In the genomic region with DNA sequence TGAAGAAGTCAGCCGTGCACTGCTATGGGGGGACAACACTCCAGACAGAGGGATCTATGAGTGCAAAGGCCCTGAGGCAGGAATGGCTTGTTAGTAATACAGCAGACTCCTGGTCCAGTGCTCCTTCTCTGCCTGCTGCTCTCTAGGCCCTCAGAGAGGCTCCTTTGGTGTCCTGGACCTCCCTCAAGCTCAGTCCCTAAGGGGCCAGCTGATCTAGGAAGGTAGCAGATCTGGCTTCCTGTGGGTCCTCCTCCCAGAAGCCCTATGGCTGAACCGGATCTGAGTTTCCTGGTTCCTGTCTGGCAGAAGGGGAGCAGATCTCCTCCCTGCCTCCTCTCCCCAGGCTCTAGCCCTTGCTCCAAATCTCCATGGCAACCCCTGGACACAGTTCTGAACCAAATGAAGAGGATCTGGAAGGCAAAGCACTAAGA, we compare ENCODE assay signal across 20 cellular contexts. TPM values are rescaled to one million over a fixed set of nuclear protein-coding genes. Genes with fewer than 3 reads are reported as not detected.
DNase-seq lines count a peak whose midpoint lies in the region; ATAC-seq, FAIRE-seq and TF ChIP-seq lines count a peak whose summit lies in the region.
"Had no signal": no experiment of that assay in that cellular context is flagged by ENCODE, and none has a peak within 500 bp of the region (broad histone marks: within the 10 kb centered on the region; RNA-seq: fewer than 3 reads in every experiment).

Gene LDLRAD2 (plus strand): TSS at position 391 of the 431 bp plus-strand sequence. CDS start 187 bp downstream, outside the sequence.

- no peaks in the 10 kb centered on the region for H4K20me1 ChIP-seq in endothelial cell of umbilical vein (replicated peaks; ENCODE audit: control insufficient read depth, extremely low read depth, insufficient read depth, low read length)
- H4K20me1 ChIP-seq in neural progenitor cell (ENCODE audit: low read depth): no peaks in the 10 kb centered on the region

- BruUV-seq in endothelial cell of umbilical vein (replicated peaks; lab: Mats Ljungman, UMichigan): no TSS peak

- POLR2A ChIA-PET in endothelial cell of umbilical vein (lab: Charles Lee): no interaction called here

- no peaks in the 10 kb centered on the region for H3K9me3 Mint-ChIP-seq in neural progenitor cell
- H3K9me3 Mint-ChIP-seq in effector memory CD8-positive, alpha-beta T cell: no peaks in the 10 kb centered on the region
- H3K9me3 Mint-ChIP-seq: stimulated activated naive CD8-positive, alpha-beta T cell treated with anti-CD3 and anti-CD28 coated beads, Interleukin-15, Interleukin-2, amounts not matched to agents 100 ng/mL and 50 ng/mL, for 24 hours had no signal

- no peaks in the 10 kb centered on the region for H3K9me1 ChIP-seq in endothelial cell of umbilical vein (replicated peaks; ENCODE audit: control insufficient read depth, extremely low read depth, insufficient read depth, low read length)

- intact Hi-C loops in endothelial cell of umbilical vein (cut with micrococcal nuclease): no loop called here

- peak; percentile 63 for DNase-seq in DMS53 (lab: John Stamatoyannopoulos, UW)
- no peak for DNase-seq in DMS53 treated with DMSO at 0.1 percent for 48 hours (lab: John Stamatoyannopoulos, UW; ENCODE audit: unreplicated experiment)
- DNase-seq in H7: peak; percentile 43
- DNase-seq in endothelial cell of umbilical vein (ENCODE audit: low read depth, low spot score): no peak
- DNase-seq in neural progenitor cell (ENCODE audit: low spot score): no peak
- DNase-seq in D341Med (ENCODE audit: low spot score): no peak
- no peak for DNase-seq in effector memory CD8-positive, alpha-beta T cell
- DNase-seq in SHP77 (lab: John Stamatoyannopoulos, UW): no peak
- DNase-seq: activated CD4-positive, CD25-positive, alpha-beta regulatory T cell treated with anti-CD3 and anti-CD28 coated beads, Interleukin-2, amount 50 U/mL, for 72 hours; activated CD8-positive, alpha-beta memory T cell treated with anti-CD3 and anti-CD28 coated beads, Interleukin-2, amount 50 U/mL, for 48 hours; Calu3; erythroblast; lower lobe of right lung; NCI-H1092 treated with DMSO at 0.1 percent for 48 hours; NCI-H345 had no signal

- H3K4me2 ChIP-seq in endothelial cell of umbilical vein (ENCODE audit: insufficient read depth, low read length): no peak within 1 kb of the TSS
- no peak within 1 kb of the TSS for H3K4me2 ChIP-seq in neural progenitor cell

- H3K79me2 ChIP-seq in endothelial cell of umbilical vein (ENCODE audit: control insufficient read depth, insufficient read depth, low read length) (no peaks in the 10 kb centered on the region), neural progenitor cell (ENCODE audit: low read depth) (no peaks in the 10 kb centered on the region)

- peak; percentile 52 for TF ChIP-seq POLR2A in endothelial cell of umbilical vein (IDR thresholded peaks at IDR 0.05; ENCODE audit: low read depth, low read length)

- H3K4me1 ChIP-seq in endothelial cell of umbilical vein (ENCODE audit: control insufficient read depth, extremely low read depth, insufficient read depth, low read length) (peaks cover 17% of the 10 kb centered on the region), neural progenitor cell (no peaks in the 10 kb centered on the region)

- H2AFZ ChIP-seq in endothelial cell of umbilical vein (ENCODE audit: low read depth, low read length) (no peak within 1 kb of the TSS), neural progenitor cell (replicated peaks) (no peak within 1 kb of the TSS)

- peaks cover 21% of the 10 kb centered on the region for H3K4me1 Mint-ChIP-seq in neural progenitor cell
- peaks cover 0 to 2% of the 10 kb centered on the region in 2 donors for H3K4me1 Mint-ChIP-seq in effector memory CD8-positive, alpha-beta T cell (ENCODE audit: low read depth in 2 of 2)

- TF ChIP-seq CTCF in endothelial cell of umbilical vein (IDR thresholded peaks at IDR 0.05; ENCODE audit: extremely low read depth in 1 of 2, insufficient read depth in 1 of 2, low read depth in 1 of 2, low read length in 2 of 2): no peak
- no peak for TF ChIP-seq CTCF in neural progenitor cell (IDR thresholded peaks at IDR 0.05)

- dilution Hi-C loops in endothelial cell of umbilical vein (cut with MboI; ENCODE audit: extremely low pct_ligation_motif_present, low sequenced_read_pairs): no loop called here

- no peaks in the 10 kb centered on the region; the same call in 1 of the 2 replicates for H3K27me3 ChIP-seq in H7 (ENCODE audit: control insufficient read depth, insufficient read depth, low read length)
- no peaks in the 10 kb centered on the region for H3K27me3 ChIP-seq in endothelial cell of umbilical vein (ENCODE audit: control insufficient read depth in 2 of 2, insufficient read depth in 2 of 2, low read length in 2 of 2)
- peaks cover 13% of the 10 kb centered on the region for H3K27me3 ChIP-seq in neural progenitor cell

- H3K27ac ChIP-seq in endothelial cell of umbilical vein (ENCODE audit: insufficient read depth, low read depth, low read length): no peak within 1 kb of the TSS
- no peak within 1 kb of the TSS for H3K27ac ChIP-seq in neural progenitor cell
- H3K27ac ChIP-seq: lower lobe of right lung, neutrophil, skin epidermis had no signal

- peak; percentile 74 for FAIRE-seq in endothelial cell of umbilical vein (lab: Jason Lieb, UNC)
- FAIRE-seq: A204.1 had no signal

- peaks cover 6% of the 10 kb centered on the region for H3K27me3 Mint-ChIP-seq in neural progenitor cell (ENCODE audit: insufficient read depth, low read depth)
- H3K27me3 Mint-ChIP-seq in effector memory CD8-positive, alpha-beta T cell: peaks cover 35 to 50% of the 10 kb centered on the region in 2 donors

- no peaks in the 10 kb centered on the region for H3K36me3 ChIP-seq in H7 (replicated peaks; ENCODE audit: control insufficient read depth, insufficient read depth, low read length)
- H3K36me3 ChIP-seq in endothelial cell of umbilical vein (ENCODE audit: control insufficient read depth in 2 of 2, extremely low read depth in 1 of 2, insufficient read depth in 2 of 2, low read length in 2 of 2): no peaks in the 10 kb centered on the region
- H3K36me3 ChIP-seq in neural progenitor cell: no peaks in the 10 kb centered on the region
- H3K36me3 ChIP-seq: lower lobe of right lung, neutrophil had no signal

- no peak within 1 kb of the TSS for H3K4me3 Mint-ChIP-seq in neural progenitor cell
- no peak within 1 kb of the TSS for H3K4me3 Mint-ChIP-seq in effector memory CD8-positive, alpha-beta T cell
- H3K4me3 Mint-ChIP-seq: stimulated activated naive CD8-positive, alpha-beta T cell treated with anti-CD3 and anti-CD28 coated beads, Interleukin-15, Interleukin-2, amounts not matched to agents 100 ng/mL and 50 ng/mL, for 24 hours had no signal

- H3K4me3 ChIP-seq in H7 (ENCODE audit: insufficient read depth, low read depth, low read length): no peak within 1 kb of the TSS
- no peak within 1 kb of the TSS for H3K4me3 ChIP-seq in endothelial cell of umbilical vein (replicated peaks in 1 of 3; ENCODE audit: insufficient read depth in 1 of 3, low read depth in 1 of 3, low read length in 3 of 3)
- no peak within 1 kb of the TSS for H3K4me3 ChIP-seq in neural progenitor cell
- H3K4me3 ChIP-seq: lower lobe of right lung, skin epidermis had no signal

- H3K9ac ChIP-seq in endothelial cell of umbilical vein (replicated peaks; ENCODE audit: extremely low read depth, insufficient read depth, low read length) (no peak within 1 kb of the TSS), neural progenitor cell (no peak within 1 kb of the TSS)

- H3K27ac Mint-ChIP-seq in neural progenitor cell: peak within 1 kb of the TSS; percentile 42
- H3K27ac Mint-ChIP-seq in effector memory CD8-positive, alpha-beta T cell: no peak within 1 kb of the TSS
- H3K27ac Mint-ChIP-seq: stimulated activated naive CD8-positive, alpha-beta T cell treated with anti-CD3 and anti-CD28 coated beads, Interleukin-15, Interleukin-2, amounts not matched to agents 100 ng/mL and 50 ng/mL, for 24 hours had no signal

- ATAC-seq in effector memory CD8-positive, alpha-beta T cell (replicated peaks): no peak
- ATAC-seq: lower lobe of right lung had no signal

- no peaks in the 10 kb centered on the region for H3K36me3 Mint-ChIP-seq in neural progenitor cell
- no peaks in the 10 kb centered on the region for H3K36me3 Mint-ChIP-seq in effector memory CD8-positive, alpha-beta T cell (ENCODE audit: insufficient read depth)

- H3K9me3 ChIP-seq in endothelial cell of umbilical vein (replicated peaks; ENCODE audit: control insufficient read depth, insufficient read depth, low read length) (no peaks in the 10 kb centered on the region), neural progenitor cell (ENCODE audit: low read depth) (no peaks in the 10 kb centered on the region)
- H3K9me3 ChIP-seq: lower lobe of right lung, neutrophil had no signal

- CTCF ChIA-PET in endothelial cell of umbilical vein (lab: Charles Lee): interaction anchor here (1.0 kb wide), 1 partner anchor 10 kb away, joined by 4 read pairs; no protein-coding TSS in a partner anchor

- no peaks in the 10 kb centered on the region for H3F3A ChIP-seq in neural progenitor cell (ENCODE audit: low read depth)

TF ChIP-seq in endothelial cell of umbilical vein, 7 proteins besides CTCF, POLR2A, EP300 and RAD21:
- no peak for TF ChIP-seq POLR2AphosphoS5 (IDR thresholded peaks at IDR 0.05; ENCODE audit: insufficient read depth, low read depth, low read length)
- TF ChIP-seq GATA2 (IDR thresholded peaks at IDR 0.05; ENCODE audit: insufficient read depth, insufficient read length, low read depth, low read length): no peak
- TF ChIP-seq, protein P1, sequence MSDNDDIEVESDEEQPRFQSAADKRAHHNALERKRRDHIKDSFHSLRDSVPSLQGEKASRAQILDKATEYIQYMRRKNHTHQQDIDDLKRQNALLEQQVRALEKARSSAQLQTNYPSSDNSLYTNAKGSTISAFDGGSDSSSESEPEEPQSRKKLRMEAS (IDR thresholded peaks at IDR 0.05; ENCODE audit: insufficient read depth, insufficient read length): no peak

RNA-seq across cellular contexts. Expression of gene LDLRAD2, which starts in this region (rescaled TPM):
- total RNA-seq in H7 (2014; rRNA removed; shearing (Covaris generic)): 0.97 and 1.3 TPM in 2 replicates
- total RNA-seq in endothelial cell of umbilical vein: 0.42 and 0.44 TPM in 2 replicates
- polyA plus RNA-seq in endothelial cell of umbilical vein: not detected in 2 replicates
- 0.01 and 0.04 TPM in 2 replicates for polyA plus RNA-seq in endothelial cell of umbilical vein (2011; cell fraction: cytosol; rRNA removed)
- 0.05 and 0.17 TPM in 2 replicates for polyA plus RNA-seq in endothelial cell of umbilical vein (2011; cell fraction: nucleus; rRNA removed)
- polyA plus RNA-seq in endothelial cell of umbilical vein (2012): 141 and 334 TPM in 2 replicates
- not detected in 2 replicates for polyA minus RNA-seq in endothelial cell of umbilical vein
- polyA minus RNA-seq in endothelial cell of umbilical vein (2011; cell fraction: cytosol; rRNA and poly(A)+ RNA removed): not detected
- polyA minus RNA-seq in endothelial cell of umbilical vein (2011; cell fraction: nucleus; rRNA and poly(A)+ RNA removed): not detected in 2 replicates
- 0.67 and 1.2 TPM in 2 replicates for total RNA-seq in neural progenitor cell (ENCODE audit: low replicate concordance)
- total RNA-seq: Calu3, cerebellum had no signal

Comparison
In these comparisons a context has a peak if more than half of its experiments do, and no peak if none do; other contexts are left out.
1. DNase-seq: peak in DMS53 (single experiment) and H7 (single experiment); none in DMS53 treated with DMSO at 0.1 percent for 48 hours (single experiment), endothelial cell of umbilical vein (single experiment), neural progenitor cell (single experiment), D341Med (single experiment), effector memory CD8-positive, alpha-beta T cell (0 of 3) and SHP77 (0 of 2).